8 cellular contexts compared by ENCODE assay signal in the genomic region with DNA sequence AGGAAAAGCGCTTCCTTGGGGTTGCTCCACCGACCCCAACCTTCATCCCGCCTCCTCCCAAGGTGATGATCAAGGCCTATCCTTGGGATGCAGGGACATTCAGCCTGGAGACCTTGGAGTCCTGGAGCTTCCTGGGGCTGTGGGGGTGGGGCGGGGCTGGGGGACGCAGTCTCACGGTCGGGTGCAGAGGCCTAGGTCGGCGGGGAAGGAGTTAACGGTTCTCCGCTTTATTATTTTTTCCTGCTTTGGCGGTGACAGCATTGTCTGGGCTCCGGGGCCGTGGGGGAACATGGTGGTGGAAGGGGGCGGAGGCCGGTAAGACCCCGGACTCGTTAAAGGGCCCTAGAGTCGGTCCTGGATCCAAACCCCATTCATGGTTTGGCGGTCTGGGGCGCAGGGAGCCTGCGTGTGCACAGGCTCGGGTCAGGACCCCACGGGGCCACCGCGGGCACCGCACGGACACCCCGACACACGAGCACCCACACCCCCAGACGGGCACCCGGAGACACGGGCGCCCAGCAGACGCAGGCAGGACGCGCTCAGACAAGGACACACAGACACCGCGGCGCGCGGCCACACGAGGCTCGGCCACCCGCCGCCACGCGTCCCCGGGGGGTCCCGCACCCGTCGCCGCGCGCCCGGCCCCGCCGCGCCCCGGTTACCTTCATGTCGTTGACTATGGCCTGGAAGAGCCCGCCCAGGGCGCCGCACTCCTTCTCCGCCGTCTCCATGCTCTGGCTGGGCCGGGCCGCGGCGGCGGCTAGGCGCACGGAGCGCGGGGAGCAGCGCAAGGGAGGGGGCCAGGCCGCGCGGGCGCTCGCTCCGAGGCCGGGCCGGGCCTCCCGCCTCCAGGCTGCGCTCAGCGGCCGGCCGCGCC. TPM values are rescaled to one million over a fixed set of nuclear protein-coding genes. Genes with fewer than 3 reads are reported as not detected.
DNase-seq lines count a peak whose midpoint lies in the region; ATAC-seq and TF ChIP-seq lines count a peak whose summit lies in the region.

No MANE protein-coding gene starts in this region.

- intact Hi-C loops in dorsolateral prefrontal cortex (cut with DNase I): no loop called here

- H4K20me1 ChIP-seq in Karpas-422 (ENCODE audit: insufficient read depth, low read depth, low read length): no peaks in the 10 kb centered on the region; the same call in 1 of the 2 replicates

- H3K4me2 ChIP-seq in Karpas-422 (ENCODE audit: low read depth, low read length, poor library complexity, severe bottlenecking): no peak overlapping the region

- H3K9me3 ChIP-seq in mucosa of rectum (ENCODE audit: control insufficient read depth in 2 of 2, low read length in 2 of 2) (no peaks in the 10 kb centered on the region), Karpas-422 (ENCODE audit: low read length) (no peaks in the 10 kb centered on the region)

- H3K27ac ChIP-seq in C4-2B (peak overlapping the region; percentile 81), dorsolateral prefrontal cortex (peak overlapping the region in 58 of 59 donors; percentile 38 to 98 (median 94)), mucosa of rectum (ENCODE audit: low read depth in 2 of 2, low read length in 2 of 2) (peak overlapping the region; percentile 24 to 61), Karpas-422 (ENCODE audit: low read length) (no peak overlapping the region)

- H3K4me1 ChIP-seq in mucosa of rectum (ENCODE audit: control insufficient read depth in 2 of 2, insufficient read depth in 2 of 2, low read length in 2 of 2) (peaks cover 34 to 40% of the 10 kb centered on the region in 2 donors), Karpas-422 (ENCODE audit: low read length) (peaks cover 9% of the 10 kb centered on the region)

- H2AFZ ChIP-seq in Karpas-422 (ENCODE audit: low read length): no peak overlapping the region

- peak overlapping the region; percentile 58 to 89 (median 79) for H3K4me3 ChIP-seq in dorsolateral prefrontal cortex
- peak overlapping the region; percentile 59 to 65 for H3K4me3 ChIP-seq in mucosa of rectum (ENCODE audit: low read length in 2 of 2)
- H3K4me3 ChIP-seq in Karpas-422 (ENCODE audit: low read length): no peak overlapping the region

- DNase-seq in M059J (ENCODE audit: low read depth) (peak; percentile 24), dorsolateral prefrontal cortex (no peak), NAMALWA (ENCODE audit: low spot score) (no peak), HCEC 1CT (no peak), Karpas-422 (no peak)

- no peak for TF ChIP-seq CTCF in C4-2B (conservative IDR thresholded peaks at IDR 0.05)
- TF ChIP-seq CTCF in dorsolateral prefrontal cortex (IDR thresholded peaks at IDR 0.05 in 54 of 56, conservative IDR thresholded peaks at IDR 0.05 in 2 of 56; ENCODE audit: low read depth in 1 of 56, partially characterized antibody in 56 of 56): no peak

- H3K9ac ChIP-seq in mucosa of rectum (ENCODE audit: low read depth in 1 of 2, low read length in 2 of 2): peak overlapping the region; percentile 32 to 71
- H3K9ac ChIP-seq in Karpas-422 (ENCODE audit: low read length): no peak overlapping the region

- no peak for ATAC-seq in GM19452 (IDR thresholded peaks at IDR 0.05; ENCODE audit: unreplicated experiment)

- no peaks in the 10 kb centered on the region for H3K9me2 ChIP-seq in Karpas-422 (replicated peaks; ENCODE audit: insufficient read depth, low read length)

- no peaks in the 10 kb centered on the region for H3K79me2 ChIP-seq in Karpas-422 (ENCODE audit: low read length)

- H3K36me3 ChIP-seq in mucosa of rectum (ENCODE audit: control insufficient read depth in 2 of 2, insufficient read depth in 2 of 2, low read length in 2 of 2): no peaks in the 10 kb centered on the region
- H3K36me3 ChIP-seq in Karpas-422 (ENCODE audit: insufficient read depth, low read length): no peaks in the 10 kb centered on the region

- H3K27me3 ChIP-seq in dorsolateral prefrontal cortex: no peaks in the 10 kb centered on the region
- no peaks in the 10 kb centered on the region for H3K27me3 ChIP-seq in mucosa of rectum (ENCODE audit: control insufficient read depth in 2 of 2, insufficient read depth in 2 of 2, low read length in 2 of 2)
- no peaks in the 10 kb centered on the region for H3K27me3 ChIP-seq in Karpas-422 (ENCODE audit: low read length)

RNA-seq across cellular contexts. Expression of a gene that starts 0.6 kb away (rescaled TPM):
- total RNA-seq in M059J (2014; rRNA removed; shearing (Covaris generic)): 39.3 and 69.0 TPM in 2 replicates
- 100 to 1,000 TPM; 135 to 968 (median 301) TPM for total RNA-seq in dorsolateral prefrontal cortex
- total RNA-seq in Karpas-422 (2014; rRNA removed; shearing (Covaris generic); ENCODE audit: low replicate concordance): 0.15 and 0.47 TPM in 2 replicates

RNA-seq across cellular contexts. Expression of a gene that starts 38.9 kb away (rescaled TPM):
- total RNA-seq in M059J (2014; rRNA removed; shearing (Covaris generic)): 0.86 TPM in 1 of 2 replicates, not detected in the other
- 10 to 100 TPM in 117 of 120 experiments, 1 to 10 TPM in 3; 5.0 to 52.7 (median 20.4) TPM for total RNA-seq in dorsolateral prefrontal cortex
- total RNA-seq in Karpas-422 (2014; rRNA removed; shearing (Covaris generic); ENCODE audit: low replicate concordance): not detected in 2 replicates

Comparison
In these comparisons a context has a peak if more than half of its experiments do, and no peak if none do; other contexts are left out.
1. RNA of a gene that starts 0.6 kb away (total RNA-seq): 135 to 968 TPM in dorsolateral prefrontal cortex and 39.3 to 69.0 TPM in M059J; 0.15 to 0.47 TPM in Karpas-422; every median in the first group is over 10 times any median in the second.